In genomic region chr7:99379693-99380031, GRCh38 we compare ENCODE assay signal across 6 cellular contexts. TPM values are rescaled to one million over a fixed set of nuclear protein-coding genes. Genes with fewer than 3 reads are reported as not detected.
DNase-seq lines count a peak whose midpoint lies in the region; ATAC-seq and TF ChIP-seq lines count a peak whose summit lies in the region.
"Not testable (repeated sequence)": the region's sequence is repeated elsewhere in the genome, so short reads cannot be mapped to it uniquely, and the experiment has no call there.

No MANE protein-coding gene starts in this region.

- POLR2A ChIA-PET in Panc1 (lab: Charles Lee): interaction anchor here (0.6 kb wide), 1 partner anchor 21 kb away, joined by 3 read pairs; no protein-coding TSS in a partner anchor

- peaks cover 0 to 73% (median 41%) of the 10 kb centered on the region in 4 donors for H3K4me1 Mint-ChIP-seq in CD4-positive, CD25-positive, alpha-beta regulatory T cell

- WGBS in stomach, 5 donors: 46 to 77% (median 64%) methylated on average over 7 of the region's 7 CpGs

- in situ Hi-C loops in Panc1 (cut with HindIII; ENCODE audit: low pct_unique_long_range_greater_than_20kb, low sequenced_read_pairs): not testable (repeated sequence)

- not testable (repeated sequence) for DNase-seq in CD4-positive, CD25-positive, alpha-beta regulatory T cell; Panc1 (ENCODE audit: low read depth, low spot score); adipocyte (ENCODE audit: low read depth); fibroblast of pulmonary artery (ENCODE audit: low read depth); stomach

- CTCF ChIA-PET in Panc1 (lab: Charles Lee): not testable (repeated sequence)

- not testable (repeated sequence) for BruUV-seq in Panc1 (replicated peaks; lab: Mats Ljungman, UMichigan)

- not testable (repeated sequence) for TF ChIP-seq EP300 in stomach (IDR thresholded peaks at IDR 0.05)

- TF ChIP-seq POLR2A in stomach (IDR thresholded peaks at IDR 0.05): not testable (repeated sequence)

- peak overlapping the region; percentile 81 to 96 (median 90) for H3K4me3 Mint-ChIP-seq in CD4-positive, CD25-positive, alpha-beta regulatory T cell

- intact Hi-C loops in Panc1 (cut with micrococcal nuclease; ENCODE audit: unreplicated experiment); stomach (cut with DNase I; ENCODE audit: low total_unique reads): not testable (repeated sequence)

- TF ChIP-seq CTCF in Panc1 (IDR thresholded peaks at IDR 0.05); fibroblast of pulmonary artery (IDR thresholded peaks at IDR 0.05; ENCODE audit: low read length, missing control alignments); stomach (IDR thresholded peaks at IDR 0.05): not testable (repeated sequence)

- not testable (repeated sequence) for H3K27me3 ChIP-seq in CD4-positive, CD25-positive, alpha-beta regulatory T cell (ENCODE audit: control insufficient read depth, insufficient read depth, low read length); Panc1 (ENCODE audit: control insufficient read depth, insufficient read depth, low read length); adipocyte (replicated peaks; ENCODE audit: control insufficient read depth, insufficient read depth, low read length); muscle layer of duodenum (ENCODE audit: low read depth, low read length); stomach

- not testable (repeated sequence) for H3K27me3 Mint-ChIP-seq in CD4-positive, CD25-positive, alpha-beta regulatory T cell

- H3K9me3 ChIP-seq in CD4-positive, CD25-positive, alpha-beta regulatory T cell (ENCODE audit: control insufficient read depth in 2 of 2, low read length in 2 of 2); Panc1 (ENCODE audit: control insufficient read depth, insufficient read depth, low read depth, low read length); adipocyte (ENCODE audit: control insufficient read depth, low read length); muscle layer of duodenum (ENCODE audit: control insufficient read depth in 1 of 2, low read length in 2 of 2); stomach: not testable (repeated sequence)

- peak overlapping the region; percentile 60 for H3K4me3 ChIP-seq in CD4-positive, CD25-positive, alpha-beta regulatory T cell (ENCODE audit: low read depth, low read length)
- peak overlapping the region in 1 of 2 experiments; percentile 24; a peak in 1 of 4 replicates for H3K4me3 ChIP-seq in Panc1 (ENCODE audit: low read depth in 2 of 2, low read length in 2 of 2)
- peak overlapping the region; percentile 67 for H3K4me3 ChIP-seq in adipocyte (ENCODE audit: low read length)
- peak overlapping the region; percentile 36 for H3K4me3 ChIP-seq in fibroblast of pulmonary artery (replicated peaks; ENCODE audit: low read depth, low read length)
- H3K4me3 ChIP-seq in muscle layer of duodenum (ENCODE audit: low read depth in 1 of 2, low read length in 2 of 2): peak overlapping the region; percentile 7 to 11
- peak overlapping the region in 2 of 4 donors; percentile 25 to 33 for H3K4me3 ChIP-seq in stomach

- H3K9me3 Mint-ChIP-seq in CD4-positive, CD25-positive, alpha-beta regulatory T cell: not testable (repeated sequence)

- H3K36me3 ChIP-seq in CD4-positive, CD25-positive, alpha-beta regulatory T cell (ENCODE audit: control insufficient read depth, insufficient read depth, low read length): peaks cover 12% of the 10 kb centered on the region
- H3K36me3 ChIP-seq in Panc1 (ENCODE audit: control insufficient read depth, insufficient read depth, low read length); muscle layer of duodenum (ENCODE audit: control insufficient read depth in 1 of 2, insufficient read depth in 2 of 2, low read length in 2 of 2): not testable (repeated sequence)
- H3K36me3 ChIP-seq in adipocyte (ENCODE audit: control insufficient read depth, insufficient read depth, low read length, severe bottlenecking): peaks cover 11% of the 10 kb centered on the region
- H3K36me3 ChIP-seq in stomach: peaks cover 9 to 33% (median 16%) of the 10 kb centered on the region in 4 donors

- peak overlapping the region; percentile 90 for H3K9ac ChIP-seq in adipocyte (ENCODE audit: low read length)

- H3K27ac Mint-ChIP-seq in CD4-positive, CD25-positive, alpha-beta regulatory T cell: peak overlapping the region; percentile 94 to 96 (median 96)

- peaks cover 83% of the 10 kb centered on the region for H3K4me1 ChIP-seq in CD4-positive, CD25-positive, alpha-beta regulatory T cell (ENCODE audit: control insufficient read depth, insufficient read depth, low read length, poor library complexity, severe bottlenecking)
- H3K4me1 ChIP-seq in Panc1 (ENCODE audit: control insufficient read depth, insufficient read depth, low read length) (peaks cover 38% of the 10 kb centered on the region), adipocyte (ENCODE audit: control insufficient read depth, insufficient read depth, low read length) (peaks cover 34% of the 10 kb centered on the region), muscle layer of duodenum (ENCODE audit: control insufficient read depth in 1 of 2, insufficient read depth in 2 of 2, low read length in 2 of 2) (peaks cover 0 to 36% of the 10 kb centered on the region in 2 donors), stomach (peaks cover 34 to 78% (median 50%) of the 10 kb centered on the region in 4 donors)

- ATAC-seq in CD4-positive, CD25-positive, alpha-beta regulatory T cell (ENCODE audit: low read depth in 2 of 2): not testable (repeated sequence)
- ATAC-seq in Panc1: peak; percentile 1; the same call in 1 of the 2 replicates

- H3K27ac ChIP-seq in CD4-positive, CD25-positive, alpha-beta regulatory T cell (ENCODE audit: insufficient read depth, low read length, poor library complexity, severe bottlenecking): peak overlapping the region; percentile 99
- H3K27ac ChIP-seq in Panc1 (ENCODE audit: low read length): peak overlapping the region; percentile 79
- H3K27ac ChIP-seq in muscle layer of duodenum (ENCODE audit: low read length): peak overlapping the region; percentile 81
- H3K27ac ChIP-seq in stomach: peak overlapping the region; percentile 58 to 88 (median 86)

- H3K36me3 Mint-ChIP-seq in CD4-positive, CD25-positive, alpha-beta regulatory T cell: peaks cover 12% of the 10 kb centered on the region

RNA-seq across cellular contexts. Expression of gene ARPC1B, which starts 5.1 kb away (rescaled TPM):
- total RNA-seq in CD4-positive, CD25-positive, alpha-beta regulatory T cell: 205 TPM
- polyA plus RNA-seq in CD4-positive, CD25-positive, alpha-beta regulatory T cell: 100 to 1,000 TPM; 602 to 898 (median 659) TPM
- total RNA-seq in Panc1 (2021; ENCODE audit: unreplicated experiment): 266 TPM
- polyA plus RNA-seq in Panc1 (2012; ENCODE audit: insufficient read length): 692 TPM
- 100 to 1,000 TPM in 3 of 5 donors, 10 to 100 TPM in 2; 25.1 to 229 (median 113) TPM for total RNA-seq in stomach
- polyA plus RNA-seq in stomach: 100 to 1,000 TPM in 2 of 3 donors, 10 to 100 TPM in 1; 89.9 to 196 (median 106) TPM

RNA-seq across cellular contexts. Expression of gene PDAP1, which starts 28.7 kb away (rescaled TPM):
- 52.8 TPM for total RNA-seq in CD4-positive, CD25-positive, alpha-beta regulatory T cell
- 10 to 100 TPM; 17.2 to 27.5 (median 19.7) TPM for polyA plus RNA-seq in CD4-positive, CD25-positive, alpha-beta regulatory T cell
- total RNA-seq in Panc1 (2021; ENCODE audit: unreplicated experiment): 147 TPM
- polyA plus RNA-seq in Panc1 (2012; ENCODE audit: insufficient read length): 442 TPM
- 10 to 100 TPM; 22.8 to 79.9 (median 32.3) TPM for total RNA-seq in stomach
- polyA plus RNA-seq in stomach: 100 to 1,000 TPM; 129 to 153 (median 133) TPM

RNA-seq across cellular contexts. Expression of gene BUD31, which starts 29.1 kb away (rescaled TPM):
- 130 TPM for total RNA-seq in CD4-positive, CD25-positive, alpha-beta regulatory T cell
- 100 to 1,000 TPM; 175 to 251 (median 224) TPM for polyA plus RNA-seq in CD4-positive, CD25-positive, alpha-beta regulatory T cell
- total RNA-seq in Panc1 (2021; ENCODE audit: unreplicated experiment) (179 TPM), stomach (100 to 1,000 TPM in 1 of 5 donors, 10 to 100 TPM in 4; 58.0 to 122 (median 82.3) TPM)
- polyA plus RNA-seq in Panc1 (2012; ENCODE audit: insufficient read length): 225 TPM
- 100 to 1,000 TPM; 127 to 155 (median 151) TPM for polyA plus RNA-seq in stomach

RNA-seq across cellular contexts. Expression of gene ARPC1A, which starts 54.0 kb away (rescaled TPM):
- 42.5 TPM for total RNA-seq in CD4-positive, CD25-positive, alpha-beta regulatory T cell
- polyA plus RNA-seq in CD4-positive, CD25-positive, alpha-beta regulatory T cell: 10 to 100 TPM; 70.2 to 79.0 (median 75.9) TPM
- 253 TPM for total RNA-seq in Panc1 (2021; ENCODE audit: unreplicated experiment)
- 200 TPM for polyA plus RNA-seq in Panc1 (2012; ENCODE audit: insufficient read length)
- 100 to 1,000 TPM in 4 of 5 donors, 10 to 100 TPM in 1; 93.3 to 220 (median 117) TPM for total RNA-seq in stomach
- polyA plus RNA-seq in stomach: 100 to 1,000 TPM; 165 to 344 (median 257) TPM

RNA-seq across cellular contexts. Expression of gene PTCD1, which starts 58.9 kb away (rescaled TPM):
- total RNA-seq in CD4-positive, CD25-positive, alpha-beta regulatory T cell: 3.2 TPM
- polyA plus RNA-seq in CD4-positive, CD25-positive, alpha-beta regulatory T cell: 1 to 10 TPM in 3 of 4 donors, under 1 TPM in 1; 0.91 to 3.8 (median 3.1) TPM
- total RNA-seq in Panc1 (2021; ENCODE audit: unreplicated experiment) (15.0 TPM), stomach (1 to 10 TPM in 4 of 5 donors, under 1 TPM in 1; 0.87 to 3.5 (median 2.7) TPM)
- polyA plus RNA-seq in Panc1 (2012; ENCODE audit: insufficient read length): 13.8 TPM
- 1 to 10 TPM; 1.8 to 3.1 (median 2.0) TPM for polyA plus RNA-seq in stomach
